In genomic region chr4:121338506-121338905, GRCh38 we compare ENCODE assay signal across 24 cellular contexts. TPM values are rescaled to one million over a fixed set of nuclear protein-coding genes. Genes with fewer than 3 reads are reported as not detected.
DNase-seq lines count a peak whose midpoint lies in the region; ATAC-seq and TF ChIP-seq lines count a peak whose summit lies in the region.
"Had no signal": no experiment of that assay in that cellular context is flagged by ENCODE, and none has a peak within 500 bp of the region (broad histone marks: within the 10 kb centered on the region; RNA-seq: fewer than 3 reads in every experiment).

No MANE protein-coding gene starts in this region.

- peaks cover 12% of the 10 kb centered on the region for H3K4me1 Mint-ChIP-seq in endodermal cell
- H3K4me1 Mint-ChIP-seq in neural crest cell: peaks cover 7% of the 10 kb centered on the region
- H3K4me1 Mint-ChIP-seq: CD14-positive monocyte; CD8-positive, alpha-beta memory T cell had no signal

- H3K27ac ChIP-seq in SK-N-MC: peak overlapping the region; percentile 79
- H3K27ac ChIP-seq in endodermal cell (ENCODE audit: low read depth, low read length): no peak overlapping the region
- H3K27ac ChIP-seq: A549; BLaER1 treated with 17β-estradiol and CSF1 and Interleukin-3, amounts not matched to agents 10 nM and 100 nM had no signal

- H3K4me1 ChIP-seq in endodermal cell (ENCODE audit: control insufficient read depth, insufficient read depth, low read length): no peaks in the 10 kb centered on the region
- H3K4me1 ChIP-seq: A549, BE2C, HAP-1 had no signal

- H3K4me3 Mint-ChIP-seq in endodermal cell: no peak overlapping the region
- H3K4me3 Mint-ChIP-seq in neural crest cell: no peak overlapping the region
- H3K4me3 Mint-ChIP-seq: CD14-positive monocyte; CD4-positive, alpha-beta T cell; CD8-positive, alpha-beta memory T cell; GM23338; HFFc6 had no signal

- ATAC-seq in HG02840 (IDR thresholded peaks at IDR 0.05; ENCODE audit: low FRiP score, unreplicated experiment): no peak
- ATAC-seq: A549, GM23338 had no signal

- H3K36me3 ChIP-seq in SK-N-MC (ENCODE audit: insufficient read depth, low read length) (peaks cover 34% of the 10 kb centered on the region), endodermal cell (ENCODE audit: control insufficient read depth, insufficient read depth, low read length) (no peaks in the 10 kb centered on the region)
- H3K36me3 ChIP-seq: BE2C; BLaER1 treated with 17β-estradiol and CSF1 and Interleukin-3, amounts not matched to agents 10 nM and 100 nM; HAP-1 had no signal

- H3K27me3 Mint-ChIP-seq in endodermal cell (ENCODE audit: insufficient read depth) (no peaks in the 10 kb centered on the region), neural crest cell (ENCODE audit: low read depth) (peaks cover 5% of the 10 kb centered on the region)

- H3K9me3 Mint-ChIP-seq in endodermal cell: no peaks in the 10 kb centered on the region
- H3K9me3 Mint-ChIP-seq in neural crest cell: no peaks in the 10 kb centered on the region
- H3K9me3 Mint-ChIP-seq: CD4-positive, alpha-beta T cell; CD8-positive, alpha-beta memory T cell; GM23338; HFFc6 had no signal

- H3K27ac Mint-ChIP-seq in endodermal cell: no peak overlapping the region
- H3K27ac Mint-ChIP-seq in neural crest cell (ENCODE audit: unreplicated experiment): peak overlapping the region; percentile 52
- H3K27ac Mint-ChIP-seq: CD14-positive monocyte; CD4-positive, alpha-beta T cell; CD8-positive, alpha-beta memory T cell; GM23338; HFFc6 had no signal

- 75 to 81% methylated on average over 4 to 8 of the region's 8 CpGs for WGBS in endodermal cell (ENCODE audit: insufficient coverage in 1 of 2, insufficient read length in 1 of 2), 2 experiments

- H3K4me3 ChIP-seq in SK-N-MC (no peak overlapping the region; the same call in 1 of the 2 replicates), endodermal cell (ENCODE audit: low read length) (no peak overlapping the region)
- H3K4me3 ChIP-seq: A549; BLaER1 treated with 17β-estradiol and CSF1 and Interleukin-3, amounts not matched to agents 10 nM and 100 nM; GM23338; HAP-1 had no signal

- no peak for TF ChIP-seq CTCF in endodermal cell (conservative IDR thresholded peaks at IDR 0.05)
- no peak for TF ChIP-seq CTCF in neural crest cell (conservative IDR thresholded peaks at IDR 0.05)

- no peaks in the 10 kb centered on the region for H3K27me3 ChIP-seq in endodermal cell (ENCODE audit: control insufficient read depth, insufficient read depth, low read length, poor library complexity, severe bottlenecking)
- H3K27me3 ChIP-seq: BLaER1 treated with 17β-estradiol and CSF1 and Interleukin-3, amounts not matched to agents 10 nM and 100 nM had no signal

- H3K9me3 ChIP-seq in SK-N-MC (ENCODE audit: low read depth, low read length) (no peaks in the 10 kb centered on the region), endodermal cell (ENCODE audit: control insufficient read depth, low read length) (no peaks in the 10 kb centered on the region)
- H3K9me3 ChIP-seq: A549; BE2C; BLaER1 treated with 17β-estradiol and CSF1 and Interleukin-3, amounts not matched to agents 10 nM and 100 nM; HAP-1 had no signal

- H3K9ac ChIP-seq in SK-N-MC (ENCODE audit: insufficient read length) (no peak overlapping the region), endodermal cell (ENCODE audit: extremely low read depth, low read length, poor library complexity, severe bottlenecking) (no peak overlapping the region)
- H3K9ac ChIP-seq: BLaER1 treated with 17β-estradiol and CSF1 and Interleukin-3, amounts not matched to agents 10 nM and 100 nM had no signal

- DNase-seq in SK-N-MC (ENCODE audit: low read depth, low spot score) (no peak), endodermal cell (peak; percentile 57), neural crest cell (ENCODE audit: low read depth, low spot score) (no peak), NCI-H146 (lab: John Stamatoyannopoulos, UW) (no peak), inferior parietal cortex (ENCODE audit: extremely low spot score) (no peak), HuH-7.5 (ENCODE audit: low spot score) (no peak)
- DNase-seq: 8988T; ACHN; AML-193; BE2C; CD4-positive, alpha-beta T cell; CD8-positive, alpha-beta memory T cell; DMS 273 treated with DMSO at 0.1 percent for 48 hours; DMS79; EL; GF-D8; HFFc6 had no signal

- H3K36me3 Mint-ChIP-seq in endodermal cell (ENCODE audit: low read depth) (no peaks in the 10 kb centered on the region), neural crest cell (ENCODE audit: low read depth) (no peaks in the 10 kb centered on the region)
- H3K36me3 Mint-ChIP-seq: CD14-positive monocyte had no signal

RNA-seq across cellular contexts. Expression of gene QRFPR, which starts 42.3 kb away (rescaled TPM):
- total RNA-seq in endodermal cell (under 1 TPM in 1 of 2 donors, not detected in 1; 0.22 TPM), neural crest cell (0.41 and 0.51 TPM in 2 replicates)
- 0.18 TPM for polyA plus RNA-seq in endodermal cell (2013, experiment 1 of 2)
- polyA plus RNA-seq in endodermal cell (2013, experiment 2 of 2): 0.21 TPM
- total RNA-seq: CD4-positive, alpha-beta T cell; CD8-positive, alpha-beta memory T cell; G401; HFFc6 had no signal
- polyA plus RNA-seq: A549; CD14-positive monocyte; CD8-positive, alpha-beta memory T cell had no signal
